Comparison of ENCODE assay signal across 16 cellular contexts in genomic region chr5:28726815-28727214, GRCh38.
DNase-seq lines count a peak whose midpoint lies in the region; ATAC-seq, FAIRE-seq and TF ChIP-seq lines count a peak whose summit lies in the region.
"Had no signal": no experiment of that assay in that cellular context is flagged by ENCODE, and none has a peak within 500 bp of the region (broad histone marks: within the 10 kb centered on the region; RNA-seq: fewer than 3 reads in every experiment).

No MANE protein-coding gene starts in this region.

- no peak overlapping the region for H2BK15ac ChIP-seq in H1 (ENCODE audit: low read length)

- no peaks in the 10 kb centered on the region for H3K9me3 ChIP-seq in RWPE2 (ENCODE audit: severe bottlenecking)
- no peaks in the 10 kb centered on the region for H3K9me3 ChIP-seq in H1 (ENCODE audit: insufficient read depth in 2 of 2, low read depth in 1 of 2, low read length in 1 of 2)
- H3K9me3 ChIP-seq: BLaER1 treated with 17β-estradiol and CSF1 and Interleukin-3, amounts not matched to agents 10 nM and 100 nM; HAP-1 had no signal

- H3K14ac ChIP-seq in H1 (ENCODE audit: insufficient read length) = no peak overlapping the region

- no peaks in the 10 kb centered on the region for H3K23me2 ChIP-seq in H1 (ENCODE audit: low read depth, low read length)

- POLR2A ChIA-PET in H1 (lab: Charles Lee; ENCODE audit: partially characterized antibody) = no interaction called here

- no peak for DNase-seq in H54 (ENCODE audit: insufficient read length, low spot score)
- no peak for DNase-seq in HTR-8/SVneo (ENCODE audit: insufficient read length, low spot score)
- no peak for DNase-seq in RWPE2 (ENCODE audit: low spot score)
- no peak for DNase-seq in H1 (ENCODE audit: low read depth in 1 of 2, low spot score in 2 of 2)
- no peak for DNase-seq in activated effector memory CD4-positive, alpha-beta T cell treated with Interleukin-2 at 50 U/mL for 16 hours
- DNase-seq in NK-92 treated with Interleukin-12 subunit alpha and Interleukin-12 subunit beta, amount 100 ng/mL, for 24 hours (lab: John Stamatoyannopoulos, UW) = no peak
- DNase-seq in activated naive CD4-positive, alpha-beta T cell treated with anti-CD3 and anti-CD28 coated beads, Interleukin-2, amount 50 U/mL, for 72 hours (ENCODE audit: low spot score in 2 of 2) = no peak
- DNase-seq: Calu3; CD8-positive, alpha-beta T cell; DMS79 treated with DMSO at 0.1 percent for 48 hours; GF-D8; GOT3 had no signal

- no peak for TF ChIP-seq POLR2A in H54 (IDR thresholded peaks at IDR 0.05; ENCODE audit: low read depth, low read length)
- TF ChIP-seq POLR2A in H1 (IDR thresholded peaks at IDR 0.05; ENCODE audit: control extremely low read depth in 1 of 2, low read depth in 2 of 2, low read length in 2 of 2) = no peak

- H3K27me3 ChIP-seq in RWPE2 (ENCODE audit: insufficient read depth, poor library complexity, severe bottlenecking) = no peaks in the 10 kb centered on the region
- no peaks in the 10 kb centered on the region for H3K27me3 ChIP-seq in H1 (replicated peaks in 1 of 4; ENCODE audit: control insufficient read depth in 3 of 4, extremely low read depth in 1 of 4, insufficient read depth in 3 of 4, low read length in 3 of 4)
- H3K27me3 ChIP-seq: BLaER1 treated with 17β-estradiol and CSF1 and Interleukin-3, amounts not matched to agents 10 nM and 100 nM had no signal

- no peaks in the 10 kb centered on the region for H3K36me3 Mint-ChIP-seq in activated naive CD4-positive, alpha-beta T cell treated with anti-CD3 and anti-CD28 coated beads, Interleukin-2, amount 50 U/mL, for 72 hours
- H3K36me3 Mint-ChIP-seq: CD8-positive, alpha-beta T cell had no signal

- no peak overlapping the region for H4K8ac ChIP-seq in H1 (ENCODE audit: extremely low read depth, insufficient read depth, low read length)

- H3K4me1 ChIP-seq in RWPE2 (ENCODE audit: insufficient read depth, poor library complexity, severe bottlenecking) (peaks cover 17% of the 10 kb centered on the region), H1 (replicated peaks in 1 of 4; ENCODE audit: control insufficient read depth in 3 of 4, insufficient read depth in 4 of 4, low read length in 3 of 4) (no peaks in the 10 kb centered on the region)
- H3K4me1 ChIP-seq: BLaER1 treated with 17β-estradiol and CSF1 and Interleukin-3, amounts not matched to agents 10 nM and 100 nM; HAP-1 had no signal

- ATAC-seq in RWPE2 (ENCODE audit: low read depth) (peak; percentile 94), GM21360 (IDR thresholded peaks at IDR 0.05; ENCODE audit: unreplicated experiment) (no peak)
- no peak for ATAC-seq in activated naive CD4-positive, alpha-beta T cell treated with anti-CD3 and anti-CD28 coated beads, Interleukin-2, amount 50 U/mL, for 72 hours
- ATAC-seq: CD8-positive, alpha-beta T cell had no signal

- peaks cover 17 to 22% of the 10 kb centered on the region in 2 donors for H3K9me3 Mint-ChIP-seq in activated naive CD4-positive, alpha-beta T cell treated with anti-CD3 and anti-CD28 coated beads, Interleukin-2, amount 50 U/mL, for 72 hours

- no peak overlapping the region for H2BK120ac ChIP-seq in H1 (replicated peaks; ENCODE audit: low read depth, low read length)

- no peak overlapping the region for H4K5ac ChIP-seq in H1 (ENCODE audit: insufficient read length, low read depth, low read length)

- H3K4me3 ChIP-seq in RWPE2 (ENCODE audit: severe bottlenecking) = no peak overlapping the region
- no peak overlapping the region for H3K4me3 ChIP-seq in H1 (ENCODE audit: extremely low read depth in 1 of 4, insufficient read depth in 2 of 4, low read depth in 3 of 4, low read length in 4 of 4)
- H3K4me3 ChIP-seq: BLaER1 treated with 17β-estradiol and CSF1 and Interleukin-3, amounts not matched to agents 10 nM and 100 nM; HAP-1 had no signal

- no peak overlapping the region for H3K4ac ChIP-seq in H1 (replicated peaks; ENCODE audit: insufficient read length, low read depth, low read length)

- H3K79me1 ChIP-seq in H1 (ENCODE audit: low read depth, low read length) = no peaks in the 10 kb centered on the region

- H2AFZ ChIP-seq in H1 (ENCODE audit: low read length) = 0 out of 2 replicates have a peak overlapping the region, but pooled peaks have one; percentile 20

- H3K18ac ChIP-seq in H1 (ENCODE audit: extremely low read depth, low read length) = no peak overlapping the region

- H2BK5ac ChIP-seq in H1 (ENCODE audit: low read depth, low read length) = no peak overlapping the region

- H3K36me3 ChIP-seq in RWPE2 (ENCODE audit: low read depth) (no peaks in the 10 kb centered on the region), H1 (ENCODE audit: control insufficient read depth in 2 of 4, insufficient read depth in 4 of 4, low read length in 3 of 4) (no peaks in the 10 kb centered on the region)
- H3K36me3 ChIP-seq: BLaER1 treated with 17β-estradiol and CSF1 and Interleukin-3, amounts not matched to agents 10 nM and 100 nM; HAP-1 had no signal

- H3K79me2 ChIP-seq in H1 (ENCODE audit: control insufficient read depth in 1 of 2, insufficient read depth in 2 of 2, low read length in 2 of 2) = no peaks in the 10 kb centered on the region

- no peak overlapping the region for H3K27ac Mint-ChIP-seq in activated naive CD4-positive, alpha-beta T cell treated with anti-CD3 and anti-CD28 coated beads, Interleukin-2, amount 50 U/mL, for 72 hours
- H3K27ac Mint-ChIP-seq: B cell; CD8-positive, alpha-beta T cell had no signal

- H3K27ac ChIP-seq in RWPE2 (ENCODE audit: poor library complexity, severe bottlenecking) = peak overlapping the region; percentile 25
- H3K27ac ChIP-seq in H1 (ENCODE audit: low read depth, low read length) = no peak overlapping the region
- H3K27ac ChIP-seq: BLaER1 treated with 17β-estradiol and CSF1 and Interleukin-3, amounts not matched to agents 10 nM and 100 nM had no signal

- peak; percentile 30 for FAIRE-seq in H54 (lab: Jason Lieb, UNC)
- peak; percentile 40 for FAIRE-seq in HTR-8/SVneo (lab: Jason Lieb, UNC)
- no peak for FAIRE-seq in H1 (lab: Jason Lieb, UNC)

- H3K4me2 ChIP-seq in H1 (ENCODE audit: insufficient read depth in 1 of 2, low read depth in 2 of 2, low read length in 2 of 2) = no peak overlapping the region
- H3K4me2 ChIP-seq: BLaER1 treated with 17β-estradiol and CSF1 and Interleukin-3, amounts not matched to agents 10 nM and 100 nM had no signal

- H4K91ac ChIP-seq in H1 (replicated peaks; ENCODE audit: insufficient read length, low read length) = no peak overlapping the region

- TF ChIP-seq CTCF in RWPE2 (IDR thresholded peaks at IDR 0.05; ENCODE audit: poor library complexity, severe bottlenecking) (no peak), H1 (IDR thresholded peaks at IDR 0.05; ENCODE audit: control extremely low read depth in 1 of 3, insufficient read depth in 1 of 3, low read depth in 1 of 3, low read length in 3 of 3) (no peak)

- H4K20me1 ChIP-seq in H1 (replicated peaks in 1 of 2; ENCODE audit: control insufficient read depth in 1 of 2, insufficient read depth in 2 of 2, low read length in 2 of 2) = no peaks in the 10 kb centered on the region
- H4K20me1 ChIP-seq: BLaER1 treated with 17β-estradiol and CSF1 and Interleukin-3, amounts not matched to agents 10 nM and 100 nM had no signal

- CTCF ChIA-PET in H1 (lab: Charles Lee; ENCODE audit: partially characterized antibody) = no interaction called here

- TF ChIP-seq EP300 in H1 (IDR thresholded peaks at IDR 0.05; ENCODE audit: borderline replicate concordance in 1 of 2, low read depth in 2 of 2, low read length in 2 of 2) = no peak

- H3K56ac ChIP-seq in H1 (replicated peaks; ENCODE audit: insufficient read length, low read depth, low read length) = no peak overlapping the region

- H2AK5ac ChIP-seq in H1 (ENCODE audit: low read depth, low read length) = no peak overlapping the region

- H3K9ac ChIP-seq in H1 (replicated peaks in 1 of 4; ENCODE audit: extremely low read depth in 1 of 4, low read depth in 3 of 4, low read length in 3 of 4) = no peak overlapping the region
- H3K9ac ChIP-seq: BLaER1 treated with 17β-estradiol and CSF1 and Interleukin-3, amounts not matched to agents 10 nM and 100 nM had no signal

- H2BK20ac ChIP-seq in H1 (ENCODE audit: low read length) = no peak overlapping the region

- no peak overlapping the region for H2BK12ac ChIP-seq in H1 (ENCODE audit: low read depth, low read length)

- no peak for TF ChIP-seq RAD21 in H1 (IDR thresholded peaks at IDR 0.05 in 1 of 2, conservative IDR thresholded peaks at IDR 0.05 in 1 of 2; ENCODE audit: low read depth in 2 of 2, low read length in 2 of 2)

- H3K23ac ChIP-seq in H1 (ENCODE audit: insufficient read length) = no peak overlapping the region

- 95% methylated on average over 2 of the region's 2 CpGs; no CpG with 5 or more reads in 1 of the 2 experiments for WGBS in H1 (ENCODE audit: extremely low coverage in 1 of 2, insufficient coverage in 1 of 2, insufficient read length in 1 of 2, insufficient replicate concordance in 2 of 2, low coverage in 1 of 2, low lambda C conversion rate in 2 of 2, missing lambda C conversion rate in 1 of 2), 2 experiments

TF ChIP-seq in H1, 55 proteins besides CTCF, POLR2A, EP300 and RAD21:
- no peak for TF ChIP-seq RNF2 (IDR thresholded peaks at IDR 0.05; ENCODE audit: borderline replicate concordance, low read depth, low read length, missing control alignments, poor library complexity, severe bottlenecking)
- no peak for TF ChIP-seq EZH2 (IDR thresholded peaks at IDR 0.05; ENCODE audit: low read depth, low read length, severe bottlenecking)
TF ChIP-seq in H1: peak in this region for 0.
